Comparison of ENCODE assay signal across 17 cellular contexts in the genomic region with DNA sequence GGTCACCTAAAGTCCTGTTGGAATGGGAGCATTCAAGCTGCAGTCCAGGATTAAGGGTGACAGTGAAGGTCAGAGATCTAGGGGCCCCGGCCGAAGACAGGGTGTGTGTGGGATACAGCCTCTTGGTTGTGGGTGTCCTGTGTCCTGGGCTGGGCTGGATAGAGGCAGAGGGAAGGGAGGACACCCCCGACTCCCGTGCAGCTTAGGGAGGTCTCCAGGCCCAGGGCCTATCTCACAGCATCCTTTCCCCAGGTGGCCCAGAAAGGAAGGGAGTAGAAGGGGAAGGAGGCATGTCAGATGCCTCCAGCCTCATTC. TPM values are rescaled to one million over a fixed set of nuclear protein-coding genes. Genes with fewer than 3 reads are reported as not detected.
A peak's percentile ranks its signal among the peaks of the same experiment; 100 is the strongest.
DNase-seq lines count a peak whose midpoint lies in the region; ATAC-seq and TF ChIP-seq lines count a peak whose summit lies in the region.
"Had no signal": no experiment of that assay in that cellular context is flagged by ENCODE, and none has a peak within 500 bp of the region (broad histone marks: within the 10 kb centered on the region; RNA-seq: fewer than 3 reads in every experiment).

No MANE protein-coding gene starts in this region.

- H3K4me3 Mint-ChIP-seq in GM23338 (0 out of 3 replicates have a peak overlapping the region, but pooled peaks have one; percentile 16), brain (peak overlapping the region in 3 of 5 experiments; percentile 53 to 70 (median 56)), type B pancreatic cell (peak overlapping the region; percentile 18)

- H3K9me3 ChIP-seq in neural cell (ENCODE audit: low read length), result no peaks in the 10 kb centered on the region
- H3K9me3 ChIP-seq: Caco-2 had no signal

- ATAC-seq in GM23338 (no peak), HG03442 (IDR thresholded peaks at IDR 0.05; ENCODE audit: unreplicated experiment) (no peak), GM19467 (IDR thresholded peaks at IDR 0.05; ENCODE audit: unreplicated experiment) (no peak)
- ATAC-seq: HepG2 had no signal

- no peaks in the 10 kb centered on the region for H3F3A ChIP-seq in GM23338 (replicated peaks; ENCODE audit: low read depth)
- peaks cover 17% of the 10 kb centered on the region for H3F3A ChIP-seq in neural cell (ENCODE audit: insufficient read depth, low read length, poor library complexity, severe bottlenecking)

- H3K9me3 Mint-ChIP-seq in GM23338 (no peaks in the 10 kb centered on the region; the same call in 2 of the 3 replicates), brain (peaks cover 0 to 5% (median 0%) of the 10 kb centered on the region in 5 experiments), type B pancreatic cell (no peaks in the 10 kb centered on the region)
- H3K9me3 Mint-ChIP-seq: CD8-positive, alpha-beta memory T cell; H9 had no signal

- H3K27me3 Mint-ChIP-seq in GM23338 (ENCODE audit: insufficient read depth, low read depth, poor library complexity), result peaks cover 37% of the 10 kb centered on the region
- peaks cover 62% of the 10 kb centered on the region for H3K27me3 Mint-ChIP-seq in brain
- no peaks in the 10 kb centered on the region for H3K27me3 Mint-ChIP-seq in type B pancreatic cell

- no peaks in the 10 kb centered on the region for H4K20me1 ChIP-seq in GM23338 (replicated peaks; ENCODE audit: insufficient read depth)
- H4K20me1 ChIP-seq in neural cell (ENCODE audit: insufficient read depth), result no peaks in the 10 kb centered on the region

- H3K27ac ChIP-seq in GM23338 (ENCODE audit: low read depth) (no peak overlapping the region), neural cell (ENCODE audit: low read length) (peak overlapping the region; percentile 99)
- H3K27ac ChIP-seq: GM23248 had no signal

- DNase-seq in GM23338 (ENCODE audit: low spot score) (no peak), type B pancreatic cell (ENCODE audit: extremely low spot score, unreplicated experiment) (no peak), HuH-7 (ENCODE audit: low spot score) (no peak)
- DNase-seq: Caco-2; CD8-positive, alpha-beta memory T cell; DMS53; GF-D8; GM23248; H9 had no signal

- TF ChIP-seq RAD21 in neural cell (conservative IDR thresholded peaks at IDR 0.05), result no peak

- H3K9me2 ChIP-seq in GM23338 (ENCODE audit: insufficient read depth), result no peaks in the 10 kb centered on the region
- H3K9me2 ChIP-seq in neural cell (ENCODE audit: insufficient read depth, low read length), result no peaks in the 10 kb centered on the region

- H3K27ac Mint-ChIP-seq in GM23338, result no peak overlapping the region
- H3K27ac Mint-ChIP-seq in brain, result peak overlapping the region in 3 of 5 experiments; percentile 56 to 86 (median 62)
- no peak overlapping the region for H3K27ac Mint-ChIP-seq in type B pancreatic cell
- H3K27ac Mint-ChIP-seq: CD14-positive monocyte, H9 had no signal

- H2AFZ ChIP-seq in GM23338 (no peak overlapping the region), neural cell (ENCODE audit: low read depth, low read length) (no peak overlapping the region)
- H2AFZ ChIP-seq: GM23248 had no signal

- peak overlapping the region; percentile 88 for H3K9ac ChIP-seq in neural cell (ENCODE audit: low read length)
- H3K9ac ChIP-seq: GM23248 had no signal

- peaks cover 7% of the 10 kb centered on the region; the same call in 1 of the 2 replicates for H3K4me1 ChIP-seq in GM23338 (ENCODE audit: insufficient read depth)

- H3K4me1 Mint-ChIP-seq in GM23338 (peaks cover 12% of the 10 kb centered on the region), brain (peaks cover 48% of the 10 kb centered on the region), type B pancreatic cell (ENCODE audit: unreplicated experiment) (peaks cover 15% of the 10 kb centered on the region)

- no peaks in the 10 kb centered on the region for H3K36me3 Mint-ChIP-seq in GM23338 (ENCODE audit: low read depth)
- no peaks in the 10 kb centered on the region for H3K36me3 Mint-ChIP-seq in brain
- H3K36me3 Mint-ChIP-seq in type B pancreatic cell, result no peaks in the 10 kb centered on the region
- H3K36me3 Mint-ChIP-seq: CD8-positive, alpha-beta memory T cell had no signal

- no peak overlapping the region for H3K4me2 ChIP-seq in GM23338
- H3K4me2 ChIP-seq in neural cell (ENCODE audit: low read length), result peak overlapping the region; percentile 53

- H3K4me3 ChIP-seq in GM23338 (no peak overlapping the region), neural cell (ENCODE audit: low read length) (peak overlapping the region; percentile 62)
- H3K4me3 ChIP-seq: GM23248 had no signal

- H3K27me3 ChIP-seq in GM23338 (ENCODE audit: insufficient read depth) (peaks cover 86% of the 10 kb centered on the region), neural cell (ENCODE audit: insufficient read depth, low read depth, low read length) (no peaks in the 10 kb centered on the region)

- no peaks in the 10 kb centered on the region for H3K36me3 ChIP-seq in GM23338 (ENCODE audit: insufficient read depth)
- H3K36me3 ChIP-seq in neural cell (ENCODE audit: insufficient read depth, low read length), result no peaks in the 10 kb centered on the region

- TF ChIP-seq EP300 in neural cell (conservative IDR thresholded peaks at IDR 0.05; ENCODE audit: poor library complexity, severe bottlenecking), result no peak

- TF ChIP-seq CTCF in GM23338 (conservative IDR thresholded peaks at IDR 0.05; ENCODE audit: low read depth in 2 of 2) (no peak), brain (conservative IDR thresholded peaks at IDR 0.05) (no peak), neural cell (IDR thresholded peaks at IDR 0.05; ENCODE audit: poor library complexity, severe bottlenecking) (no peak), type B pancreatic cell (conservative IDR thresholded peaks at IDR 0.05) (no peak)

- H3K79me2 ChIP-seq in GM23338 (replicated peaks; ENCODE audit: insufficient read depth) (no peaks in the 10 kb centered on the region), neural cell (replicated peaks; ENCODE audit: insufficient read depth, low read length) (no peaks in the 10 kb centered on the region)

TF ChIP-seq in GM23338, 12 proteins besides CTCF, POLR2A, EP300 and RAD21 (continues in another document):
- TF ChIP-seq EZH2 (IDR thresholded peaks at IDR 0.05; ENCODE audit: low read depth, unreplicated experiment) (no peak), EZH2phosphoT487 (IDR thresholded peaks at IDR 0.05; ENCODE audit: unreplicated experiment) (no peak), POLR2AphosphoS5 (IDR thresholded peaks at IDR 0.05; ENCODE audit: low read depth) (no peak), ZNF331 (CRISPR knock-in tag; IDR thresholded peaks at IDR 0.05; ENCODE audit: low read depth) (no peak)
- TF ChIP-seq, protein P1, sequence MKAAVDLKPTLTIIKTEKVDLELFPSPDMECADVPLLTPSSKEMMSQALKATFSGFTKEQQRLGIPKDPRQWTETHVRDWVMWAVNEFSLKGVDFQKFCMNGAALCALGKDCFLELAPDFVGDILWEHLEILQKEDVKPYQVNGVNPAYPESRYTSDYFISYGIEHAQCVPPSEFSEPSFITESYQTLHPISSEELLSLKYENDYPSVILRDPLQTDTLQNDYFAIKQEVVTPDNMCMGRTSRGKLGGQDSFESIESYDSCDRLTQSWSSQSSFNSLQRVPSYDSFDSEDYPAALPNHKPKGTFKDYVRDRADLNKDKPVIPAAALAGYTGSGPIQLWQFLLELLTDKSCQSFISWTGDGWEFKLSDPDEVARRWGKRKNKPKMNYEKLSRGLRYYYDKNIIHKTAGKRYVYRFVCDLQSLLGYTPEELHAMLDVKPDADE (IDR thresholded peaks at IDR 0.05), result no peak

TF ChIP-seq in neural cell, 6 proteins besides CTCF, POLR2A, EP300 and RAD21:
- no peak for TF ChIP-seq TAF1 (IDR thresholded peaks at IDR 0.05; ENCODE audit: low read depth)
- TF ChIP-seq MXI1 (conservative IDR thresholded peaks at IDR 0.05; ENCODE audit: poor library complexity, severe bottlenecking), result no peak
- no peak for TF ChIP-seq SMC3 (conservative IDR thresholded peaks at IDR 0.05; ENCODE audit: poor library complexity)
- TF ChIP-seq, protein P2, sequence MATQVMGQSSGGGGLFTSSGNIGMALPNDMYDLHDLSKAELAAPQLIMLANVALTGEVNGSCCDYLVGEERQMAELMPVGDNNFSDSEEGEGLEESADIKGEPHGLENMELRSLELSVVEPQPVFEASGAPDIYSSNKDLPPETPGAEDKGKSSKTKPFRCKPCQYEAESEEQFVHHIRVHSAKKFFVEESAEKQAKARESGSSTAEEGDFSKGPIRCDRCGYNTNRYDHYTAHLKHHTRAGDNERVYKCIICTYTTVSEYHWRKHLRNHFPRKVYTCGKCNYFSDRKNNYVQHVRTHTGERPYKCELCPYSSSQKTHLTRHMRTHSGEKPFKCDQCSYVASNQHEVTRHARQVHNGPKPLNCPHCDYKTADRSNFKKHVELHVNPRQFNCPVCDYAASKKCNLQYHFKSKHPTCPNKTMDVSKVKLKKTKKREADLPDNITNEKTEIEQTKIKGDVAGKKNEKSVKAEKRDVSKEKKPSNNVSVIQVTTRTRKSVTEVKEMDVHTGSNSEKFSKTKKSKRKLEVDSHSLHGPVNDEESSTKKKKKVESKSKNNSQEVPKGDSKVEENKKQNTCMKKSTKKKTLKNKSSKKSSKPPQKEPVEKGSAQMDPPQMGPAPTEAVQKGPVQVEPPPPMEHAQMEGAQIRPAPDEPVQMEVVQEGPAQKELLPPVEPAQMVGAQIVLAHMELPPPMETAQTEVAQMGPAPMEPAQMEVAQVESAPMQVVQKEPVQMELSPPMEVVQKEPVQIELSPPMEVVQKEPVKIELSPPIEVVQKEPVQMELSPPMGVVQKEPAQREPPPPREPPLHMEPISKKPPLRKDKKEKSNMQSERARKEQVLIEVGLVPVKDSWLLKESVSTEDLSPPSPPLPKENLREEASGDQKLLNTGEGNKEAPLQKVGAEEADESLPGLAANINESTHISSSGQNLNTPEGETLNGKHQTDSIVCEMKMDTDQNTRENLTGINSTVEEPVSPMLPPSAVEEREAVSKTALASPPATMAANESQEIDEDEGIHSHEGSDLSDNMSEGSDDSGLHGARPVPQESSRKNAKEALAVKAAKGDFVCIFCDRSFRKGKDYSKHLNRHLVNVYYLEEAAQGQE (IDR thresholded peaks at IDR 0.05; ENCODE audit: borderline replicate concordance), result no peak
- no peak for TF ChIP-seq EZH2 (IDR thresholded peaks at IDR 0.05; ENCODE audit: borderline replicate concordance, insufficient read depth, low read length, poor library complexity, severe bottlenecking)
- TF ChIP-seq POLR2AphosphoS5 (IDR thresholded peaks at IDR 0.05), result no peak

RNA-seq across cellular contexts. Expression of a gene that starts 10.2 kb away (rescaled TPM):
- total RNA-seq in GM23338 (2014; rRNA removed; shearing (Covaris generic)), result 20.4 and 21.3 TPM in 2 replicates
- polyA plus RNA-seq in GM23338 (2016; fragmentation: Nextera tagmentation; extraction: Ambion mirVana), result 4.6 and 6.5 TPM in 2 replicates
- 122 TPM for polyA plus RNA-seq in brain (ENCODE audit: insufficient read depth, low read depth, low replicate concordance)
- 169 and 187 TPM in 2 replicates for polyA plus RNA-seq in neural cell
- 134 and 165 TPM in 2 replicates for polyA minus RNA-seq in neural cell
- 66.2 and 86.7 TPM in 2 replicates for total RNA-seq in type B pancreatic cell (ENCODE audit: low replicate concordance)

RNA-seq across cellular contexts. Expression of a gene that starts 14.3 kb away (rescaled TPM):
- not detected in 2 replicates for total RNA-seq in GM23338 (2014; rRNA removed; shearing (Covaris generic))
- polyA plus RNA-seq in GM23338 (2016; fragmentation: Nextera tagmentation; extraction: Ambion mirVana) (not detected in 2 replicates), brain (ENCODE audit: insufficient read depth, low read depth, low replicate concordance) (not detected), neural cell (not detected in 2 replicates)
- not detected in 2 replicates for polyA minus RNA-seq in neural cell
- total RNA-seq in type B pancreatic cell (ENCODE audit: low replicate concordance), result not detected in 2 replicates
- total RNA-seq: A673; Caco-2; CD8-positive, alpha-beta memory T cell; GM23248; H9; HepG2 had no signal
- polyA plus RNA-seq: BJ; CD14-positive monocyte; CD8-positive, alpha-beta memory T cell; GM23248; HepG2 had no signal

Comparison
In these comparisons a context has a peak if more than half of its experiments do, and no peak if none do; other contexts are left out.
1. H3K27ac Mint-ChIP-seq: peak in brain (3 of 5); none in GM23338 (single experiment) and type B pancreatic cell (single experiment).
2. RNA of a gene that starts 10.2 kb away (polyA plus RNA-seq): 169 to 187 TPM in neural cell and 122 TPM in brain (single experiment); 4.6 to 6.5 TPM in GM23338; every median in the first group is over 10 times any median in the second.
3. Peak in every context shown above with its lines, with median percentiles within 50 percentile points of each other: H3K4me3 Mint-ChIP-seq.